1 cellular context compared by ENCODE assay signal in the genomic region with DNA sequence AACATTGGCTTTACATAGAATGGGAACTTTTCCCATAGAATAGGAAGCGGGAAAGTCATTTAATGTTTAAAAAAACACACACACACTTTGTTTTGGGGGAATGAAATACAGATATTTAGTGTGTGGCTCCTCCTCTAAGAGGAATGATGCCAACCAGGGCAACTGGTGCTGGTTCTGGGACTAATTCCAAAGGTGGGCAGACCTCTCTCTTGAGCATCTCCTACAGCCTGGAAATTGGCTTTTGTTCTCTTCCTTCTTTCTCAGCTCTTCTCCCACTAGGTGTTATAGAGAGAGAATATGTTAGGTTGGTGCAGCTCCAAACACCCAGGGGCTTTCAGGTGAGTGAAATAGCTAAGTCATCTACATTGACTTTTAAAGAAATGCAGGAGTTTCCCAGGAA.
TF ChIP-seq lines count a peak whose summit lies in the region.

No MANE protein-coding gene starts in this region.

TF ChIP-seq in GM23338, 12 proteins besides CTCF, POLR2A, EP300 and RAD21 (continued from another document):
- TF ChIP-seq, protein P1, sequence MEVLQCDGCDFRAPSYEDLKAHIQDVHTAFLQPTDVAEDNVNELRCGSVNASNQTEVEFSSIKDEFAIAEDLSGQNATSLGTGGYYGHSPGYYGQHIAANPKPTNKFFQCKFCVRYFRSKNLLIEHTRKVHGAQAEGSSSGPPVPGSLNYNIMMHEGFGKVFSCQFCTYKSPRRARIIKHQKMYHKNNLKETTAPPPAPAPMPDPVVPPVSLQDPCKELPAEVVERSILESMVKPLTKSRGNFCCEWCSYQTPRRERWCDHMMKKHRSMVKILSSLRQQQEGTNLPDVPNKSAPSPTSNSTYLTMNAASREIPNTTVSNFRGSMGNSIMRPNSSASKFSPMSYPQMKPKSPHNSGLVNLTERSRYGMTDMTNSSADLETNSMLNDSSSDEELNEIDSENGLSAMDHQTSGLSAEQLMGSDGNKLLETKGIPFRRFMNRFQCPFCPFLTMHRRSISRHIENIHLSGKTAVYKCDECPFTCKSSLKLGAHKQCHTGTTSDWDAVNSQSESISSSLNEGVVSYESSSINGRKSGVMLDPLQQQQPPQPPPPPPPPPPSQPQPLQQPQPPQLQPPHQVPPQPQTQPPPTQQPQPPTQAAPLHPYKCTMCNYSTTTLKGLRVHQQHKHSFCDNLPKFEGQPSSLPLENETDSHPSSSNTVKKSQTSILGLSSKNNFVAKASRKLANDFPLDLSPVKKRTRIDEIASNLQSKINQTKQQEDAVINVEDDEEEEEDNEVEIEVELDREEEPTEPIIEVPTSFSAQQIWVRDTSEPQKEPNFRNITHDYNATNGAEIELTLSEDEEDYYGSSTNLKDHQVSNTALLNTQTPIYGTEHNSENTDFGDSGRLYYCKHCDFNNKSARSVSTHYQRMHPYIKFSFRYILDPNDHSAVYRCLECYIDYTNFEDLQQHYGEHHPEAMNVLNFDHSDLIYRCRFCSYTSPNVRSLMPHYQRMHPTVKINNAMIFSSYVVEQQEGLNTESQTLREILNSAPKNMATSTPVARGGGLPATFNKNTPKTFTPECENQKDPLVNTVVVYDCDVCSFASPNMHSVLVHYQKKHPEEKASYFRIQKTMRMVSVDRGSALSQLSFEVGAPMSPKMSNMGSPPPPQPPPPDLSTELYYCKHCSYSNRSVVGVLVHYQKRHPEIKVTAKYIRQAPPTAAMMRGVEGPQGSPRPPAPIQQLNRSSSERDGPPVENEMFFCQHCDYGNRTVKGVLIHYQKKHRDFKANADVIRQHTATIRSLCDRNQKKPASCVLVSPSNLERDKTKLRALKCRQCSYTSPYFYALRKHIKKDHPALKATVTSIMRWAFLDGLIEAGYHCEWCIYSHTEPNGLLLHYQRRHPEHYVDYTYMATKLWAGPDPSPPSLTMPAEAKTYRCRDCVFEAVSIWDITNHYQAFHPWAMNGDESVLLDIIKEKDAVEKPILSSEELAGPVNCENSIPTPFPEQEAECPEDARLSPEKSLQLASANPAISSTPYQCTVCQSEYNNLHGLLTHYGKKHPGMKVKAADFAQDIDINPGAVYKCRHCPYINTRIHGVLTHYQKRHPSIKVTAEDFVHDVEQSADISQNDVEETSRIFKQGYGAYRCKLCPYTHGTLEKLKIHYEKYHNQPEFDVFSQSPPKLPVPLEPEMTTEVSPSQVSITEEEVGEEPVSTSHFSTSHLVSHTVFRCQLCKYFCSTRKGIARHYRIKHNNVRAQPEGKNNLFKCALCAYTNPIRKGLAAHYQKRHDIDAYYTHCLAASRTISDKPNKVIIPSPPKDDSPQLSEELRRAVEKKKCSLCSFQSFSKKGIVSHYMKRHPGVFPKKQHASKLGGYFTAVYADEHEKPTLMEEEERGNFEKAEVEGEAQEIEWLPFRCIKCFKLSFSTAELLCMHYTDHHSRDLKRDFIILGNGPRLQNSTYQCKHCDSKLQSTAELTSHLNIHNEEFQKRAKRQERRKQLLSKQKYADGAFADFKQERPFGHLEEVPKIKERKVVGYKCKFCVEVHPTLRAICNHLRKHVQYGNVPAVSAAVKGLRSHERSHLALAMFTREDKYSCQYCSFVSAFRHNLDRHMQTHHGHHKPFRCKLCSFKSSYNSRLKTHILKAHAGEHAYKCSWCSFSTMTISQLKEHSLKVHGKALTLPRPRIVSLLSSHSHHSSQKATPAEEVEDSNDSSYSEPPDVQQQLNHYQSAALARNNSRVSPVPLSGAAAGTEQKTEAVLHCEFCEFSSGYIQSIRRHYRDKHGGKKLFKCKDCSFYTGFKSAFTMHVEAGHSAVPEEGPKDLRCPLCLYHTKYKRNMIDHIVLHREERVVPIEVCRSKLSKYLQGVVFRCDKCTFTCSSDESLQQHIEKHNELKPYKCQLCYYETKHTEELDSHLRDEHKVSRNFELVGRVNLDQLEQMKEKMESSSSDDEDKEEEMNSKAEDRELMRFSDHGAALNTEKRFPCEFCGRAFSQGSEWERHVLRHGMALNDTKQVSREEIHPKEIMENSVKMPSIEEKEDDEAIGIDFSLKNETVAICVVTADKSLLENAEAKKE (CRISPR knock-in tag; IDR thresholded peaks at IDR 0.05), result no peak
TF ChIP-seq in GM23338: peak in this region for 0.
